12 cellular contexts compared by ENCODE assay signal in the genomic region with DNA sequence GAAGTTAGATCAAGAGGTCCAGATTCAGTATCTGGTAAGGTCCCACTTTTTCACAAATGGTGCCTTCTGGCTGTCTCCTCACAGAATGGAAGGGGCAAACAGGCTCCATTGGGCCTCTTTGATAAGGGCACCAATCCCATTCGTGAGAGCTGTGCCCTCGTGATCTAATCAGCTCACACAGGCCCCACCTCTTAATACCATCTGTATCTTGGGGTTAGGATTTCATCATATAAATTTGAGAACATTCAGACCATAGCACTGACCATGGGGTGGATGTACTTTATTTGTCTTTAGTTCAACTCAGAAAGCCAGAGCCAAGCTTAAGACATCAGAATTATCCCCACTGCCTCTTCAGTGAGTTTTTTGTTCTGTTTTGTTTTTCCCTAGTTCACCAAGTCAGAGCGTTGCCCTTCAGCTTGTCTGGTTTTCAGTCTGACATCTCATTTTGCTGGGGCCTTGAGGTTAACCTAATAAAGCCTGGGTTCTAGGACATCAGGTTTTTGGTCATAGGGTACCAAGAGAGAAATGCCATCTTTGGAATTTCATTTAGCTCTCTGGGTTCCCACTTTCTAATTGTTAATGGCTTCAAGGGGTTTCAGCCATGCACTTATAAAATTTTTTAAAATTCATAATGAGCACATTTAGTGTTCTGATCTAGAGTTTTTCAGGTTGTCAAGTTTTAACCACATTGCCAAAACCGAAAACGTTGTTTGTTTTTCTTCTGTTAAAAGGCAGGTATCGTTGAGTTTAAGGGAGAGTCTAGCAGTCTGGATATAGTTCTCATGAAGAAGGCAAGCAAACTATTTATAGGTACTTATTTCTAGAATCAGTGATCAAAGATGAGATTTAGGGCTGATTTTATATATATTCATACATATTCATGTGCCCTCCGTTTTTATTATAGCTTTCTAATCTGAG. TPM values are rescaled to one million over a fixed set of nuclear protein-coding genes. Genes with fewer than 3 reads are reported as not detected.
DNase-seq lines count a peak whose midpoint lies in the region; ATAC-seq and TF ChIP-seq lines count a peak whose summit lies in the region.
"Had no signal": no experiment of that assay in that cellular context is flagged by ENCODE, and none has a peak within 500 bp of the region (broad histone marks: within the 10 kb centered on the region; RNA-seq: fewer than 3 reads in every experiment).

No MANE protein-coding gene starts in this region.

- H3K9me3 ChIP-seq in adrenal gland (replicated peaks in 1 of 3): no peaks in the 10 kb centered on the region
- no peaks in the 10 kb centered on the region for H3K9me3 ChIP-seq in thoracic aorta
- H3K9me3 ChIP-seq in Caco-2: no peaks in the 10 kb centered on the region

- H3K4me3 ChIP-seq in adrenal gland: no peak overlapping the region
- H3K4me3 ChIP-seq in thoracic aorta: no peak overlapping the region
- no peak overlapping the region for H3K4me3 ChIP-seq in Caco-2 (ENCODE audit: low read depth, low read length)
- H3K4me3 ChIP-seq: A549, smooth muscle cell had no signal

- peaks cover 43% of the 10 kb centered on the region for H3K36me3 Mint-ChIP-seq in activated CD8-positive, alpha-beta memory T cell treated with anti-CD3 and anti-CD28 coated beads, Interleukin-2, amount 10 ng/mL, durations not matched to agents 7 days and 5 days
- H3K36me3 Mint-ChIP-seq in immature natural killer cell (peaks cover 0 to 4% (median 4%) of the 10 kb centered on the region in 3 donors), Caco-2 (ENCODE audit: insufficient read depth, unreplicated experiment) (peaks cover 10% of the 10 kb centered on the region)

- H3K4me1 Mint-ChIP-seq in activated CD8-positive, alpha-beta memory T cell treated with anti-CD3 and anti-CD28 coated beads, Interleukin-2, amount 10 ng/mL, durations not matched to agents 7 days and 5 days: peaks cover 43% of the 10 kb centered on the region
- H3K4me1 Mint-ChIP-seq in immature natural killer cell: peaks cover 58 to 78% of the 10 kb centered on the region in 2 donors
- H3K4me1 Mint-ChIP-seq in Caco-2 (ENCODE audit: low read depth, unreplicated experiment): no peaks in the 10 kb centered on the region

- WGBS in adrenal gland, 4 donors: 41 to 51% (median 48%) methylated on average over 7 of the region's 7 CpGs

- intact Hi-C loops in adrenal gland (cut with DNase I) (no loop called here), Caco-2 (cut with micrococcal nuclease; ENCODE audit: unreplicated experiment) (no loop called here)

- H3K27me3 ChIP-seq in adrenal gland: no peaks in the 10 kb centered on the region
- H3K27me3 ChIP-seq in thoracic aorta (replicated peaks; ENCODE audit: insufficient read depth): no peaks in the 10 kb centered on the region
- H3K27me3 ChIP-seq in Caco-2 (replicated peaks; ENCODE audit: control insufficient read depth, insufficient read depth, low read length): no peaks in the 10 kb centered on the region

- TF ChIP-seq CTCF in adrenal gland (IDR thresholded peaks at IDR 0.05) (no peak), thoracic aorta (IDR thresholded peaks at IDR 0.05) (no peak), Caco-2 (IDR thresholded peaks at IDR 0.05; ENCODE audit: insufficient read depth in 1 of 2, low read depth in 1 of 2, low read length in 1 of 2, severe bottlenecking in 1 of 2, unreplicated experiment in 1 of 2) (no peak)

- H3K36me3 ChIP-seq in adrenal gland (replicated peaks in 1 of 2) (peaks cover 0 to 11% of the 10 kb centered on the region in 2 donors), thoracic aorta (peaks cover 4% of the 10 kb centered on the region), Caco-2 (ENCODE audit: control insufficient read depth, insufficient read depth, low read length) (no peaks in the 10 kb centered on the region)

- peak overlapping the region in 3 of 5 donors; percentile 1 to 51 (median 30) for H3K27ac ChIP-seq in adrenal gland
- peak overlapping the region; percentile 21 to 57 for H3K27ac ChIP-seq in thoracic aorta
- H3K27ac ChIP-seq: A549 had no signal

- DNase-seq in activated CD8-positive, alpha-beta memory T cell treated with anti-CD3 and anti-CD28 coated beads, Interleukin-2, amount 10 ng/mL, durations not matched to agents 7 days and 5 days: no peak
- no peak for DNase-seq in activated CD8-positive, alpha-beta memory T cell treated with anti-CD3 and anti-CD28 coated beads, Interleukin-2, amount 50 U/mL, for 4 hours
- DNase-seq in adrenal gland: no peak
- DNase-seq in immature natural killer cell: no peak
- no peak for DNase-seq in thoracic aorta (ENCODE audit: low spot score)
- DNase-seq in NCI-H774 (lab: John Stamatoyannopoulos, UW): no peak
- no peak for DNase-seq in Caco-2
- no peak for DNase-seq in NCI-H1092 treated with DMSO at 0.1 percent for 48 hours (lab: John Stamatoyannopoulos, UW)
- DNase-seq: GDM1, T-helper 2 cell had no signal

- no peak for TF ChIP-seq POLR2A in adrenal gland (IDR thresholded peaks at IDR 0.05)

- BruUV-seq in Caco-2 (replicated peaks; lab: Mats Ljungman, UMichigan): no TSS peak

- peak overlapping the region; percentile 1 for H3K4me3 Mint-ChIP-seq in activated CD8-positive, alpha-beta memory T cell treated with anti-CD3 and anti-CD28 coated beads, Interleukin-2, amount 10 ng/mL, durations not matched to agents 7 days and 5 days
- H3K4me3 Mint-ChIP-seq in immature natural killer cell (peak overlapping the region; percentile 49 to 78 (median 57)), Caco-2 (ENCODE audit: unreplicated experiment) (no peak overlapping the region)

- POLR2A ChIA-PET in Caco-2 (lab: Charles Lee): no interaction called here

- H3K27me3 Mint-ChIP-seq in activated CD8-positive, alpha-beta memory T cell treated with anti-CD3 and anti-CD28 coated beads, Interleukin-2, amount 10 ng/mL, durations not matched to agents 7 days and 5 days: no peaks in the 10 kb centered on the region
- H3K27me3 Mint-ChIP-seq in immature natural killer cell (ENCODE audit: low read depth in 3 of 3) (no peaks in the 10 kb centered on the region), Caco-2 (ENCODE audit: insufficient read depth, unreplicated experiment) (no peaks in the 10 kb centered on the region)

- H3K27ac Mint-ChIP-seq in activated CD8-positive, alpha-beta memory T cell treated with anti-CD3 and anti-CD28 coated beads, Interleukin-2, amount 10 ng/mL, durations not matched to agents 7 days and 5 days: peak overlapping the region; percentile 44
- peak overlapping the region; percentile 73 to 89 (median 79) for H3K27ac Mint-ChIP-seq in immature natural killer cell
- no peak overlapping the region for H3K27ac Mint-ChIP-seq in Caco-2 (ENCODE audit: unreplicated experiment)

- H3K9me3 Mint-ChIP-seq in activated CD8-positive, alpha-beta memory T cell treated with anti-CD3 and anti-CD28 coated beads, Interleukin-2, amount 10 ng/mL, durations not matched to agents 7 days and 5 days (ENCODE audit: low read depth): no peaks in the 10 kb centered on the region
- no peaks in the 10 kb centered on the region for H3K9me3 Mint-ChIP-seq in immature natural killer cell
- H3K9me3 Mint-ChIP-seq in Caco-2 (ENCODE audit: unreplicated experiment): no peaks in the 10 kb centered on the region

- CTCF ChIA-PET in activated CD8-positive, alpha-beta memory T cell treated with anti-CD3 and anti-CD28 coated beads, Interleukin-2, amount 10 ng/mL, durations not matched to agents 7 days and 5 days (lab: Charles Lee): interaction anchor here (1.1 kb wide), 1 partner anchor 17 kb away, joined by 3 read pairs; no protein-coding TSS in a partner anchor
- CTCF ChIA-PET in Caco-2 (lab: Charles Lee): no interaction called here

- peak; percentile 49 for ATAC-seq in activated CD8-positive, alpha-beta memory T cell treated with anti-CD3 and anti-CD28 coated beads, Interleukin-2, amount 10 ng/mL, durations not matched to agents 7 days and 5 days
- ATAC-seq in thoracic aorta (ENCODE audit: insufficient number of reproducible peaks, low FRiP score, low read depth): peak; percentile 15
- ATAC-seq: A549 had no signal

- H3K4me1 ChIP-seq in adrenal gland (replicated peaks in 1 of 2) (peaks cover 21 to 61% of the 10 kb centered on the region in 2 donors), thoracic aorta (ENCODE audit: control insufficient read depth in 1 of 2, low read depth in 2 of 2) (peaks cover 41 to 58% of the 10 kb centered on the region in 2 donors), Caco-2 (no peaks in the 10 kb centered on the region)

RNA-seq across cellular contexts. Expression of gene SENP6, which starts 19.0 kb away (rescaled TPM):
- 10 to 100 TPM; 79.2 to 80.4 TPM for total RNA-seq in activated CD8-positive, alpha-beta memory T cell treated with anti-CD3 and anti-CD28 coated beads, Interleukin-2, amount 10 ng/mL, durations not matched to agents 7 days and 5 days
- total RNA-seq in adrenal gland: 10 to 100 TPM; 47.6 to 98.5 (median 76.6) TPM
- polyA plus RNA-seq in adrenal gland: 10 to 100 TPM; 43.0 to 83.0 (median 52.5) TPM
- 10 to 100 TPM; 32.5 to 57.3 (median 33.0) TPM for polyA plus RNA-seq in immature natural killer cell
- 100 to 1,000 TPM; 115 to 163 TPM for total RNA-seq in thoracic aorta
- total RNA-seq in Caco-2 (2022): 91.9 and 94.9 TPM in 2 replicates
